20 cellular contexts compared by ENCODE assay signal in genomic region chr3:38190481-38190881, GRCh38. TPM values are rescaled to one million over a fixed set of nuclear protein-coding genes. Genes with fewer than 3 reads are reported as not detected.
A peak's percentile ranks its signal among the peaks of the same experiment; 100 is the strongest.
DNase-seq lines count a peak whose midpoint lies in the region; ATAC-seq, FAIRE-seq and TF ChIP-seq lines count a peak whose summit lies in the region.
"Had no signal": no experiment of that assay in that cellular context is flagged by ENCODE, and none has a peak within 500 bp of the region (broad histone marks: within the 10 kb centered on the region; RNA-seq: fewer than 3 reads in every experiment).

No MANE protein-coding gene starts in this region.

- peaks cover 2% of the 10 kb centered on the region for H4K20me1 ChIP-seq in mammary epithelial cell (ENCODE audit: insufficient read depth, low read length)

- no peak for FAIRE-seq in GM19239 (lab: Jason Lieb, UNC)
- FAIRE-seq: GM12878 had no signal

- no peak overlapping the region for H3K27ac Mint-ChIP-seq in activated T-cell treated with anti-CD3 and anti-CD28 coated beads, Interleukin-2, amount 50 U/mL, for 72 hours
- peak overlapping the region; percentile 23 for H3K27ac Mint-ChIP-seq in osteocyte (ENCODE audit: unreplicated experiment)
- H3K27ac Mint-ChIP-seq: B cell; CD4-positive, alpha-beta T cell had no signal

- H3K36me3 ChIP-seq in RWPE2 (ENCODE audit: low read depth) (peaks cover 98% of the 10 kb centered on the region), mammary epithelial cell (ENCODE audit: insufficient read depth, low read length) (peaks cover 24% of the 10 kb centered on the region), vagina (no peaks in the 10 kb centered on the region)

- ATAC-seq in activated T-cell treated with anti-CD3 and anti-CD28 coated beads, Interleukin-2, amount 50 U/mL, for 72 hours (replicated peaks in 1 of 2), result peak; percentile 84 to 88
- peak; percentile 75 for ATAC-seq in RWPE2 (ENCODE audit: low read depth)
- no peak for ATAC-seq in GM18502 (IDR thresholded peaks at IDR 0.05; ENCODE audit: poor library complexity, unreplicated experiment)
- ATAC-seq: GM12878 had no signal

- H3K9me3 ChIP-seq in RWPE2 (ENCODE audit: severe bottlenecking) (peaks cover 1% of the 10 kb centered on the region), mammary epithelial cell (replicated peaks; ENCODE audit: insufficient read depth, low read length) (peaks cover under 1% of the 10 kb centered on the region), vagina (no peaks in the 10 kb centered on the region)

- H3K4me3 ChIP-seq in RWPE2 (ENCODE audit: severe bottlenecking), result no peak overlapping the region
- H3K4me3 ChIP-seq in mammary epithelial cell (replicated peaks in 1 of 3; ENCODE audit: insufficient read depth in 1 of 3, low read depth in 2 of 3, low read length in 3 of 3), result no peak overlapping the region
- H3K4me3 ChIP-seq in vagina, result no peak overlapping the region
- H3K4me3 ChIP-seq: GM12878 had no signal

- H3K27ac ChIP-seq in RWPE2 (ENCODE audit: poor library complexity, severe bottlenecking), result peak overlapping the region; percentile 44
- peak overlapping the region; percentile 11 for H3K27ac ChIP-seq in mammary epithelial cell (ENCODE audit: insufficient read depth, low read depth, low read length)
- no peak overlapping the region for H3K27ac ChIP-seq in vagina
- H3K27ac ChIP-seq: KMS-11, RWPE1 had no signal

- no peak overlapping the region for H3K9ac ChIP-seq in mammary epithelial cell (ENCODE audit: insufficient read depth, low read length)
- H3K9ac ChIP-seq: KMS-11 had no signal

- H3K27me3 Mint-ChIP-seq in activated T-cell treated with anti-CD3 and anti-CD28 coated beads, Interleukin-2, amount 50 U/mL, for 72 hours (ENCODE audit: low read depth), result no peaks in the 10 kb centered on the region
- H3K27me3 Mint-ChIP-seq in osteocyte (ENCODE audit: unreplicated experiment), result no peaks in the 10 kb centered on the region
- H3K27me3 Mint-ChIP-seq: B cell; CD4-positive, alpha-beta T cell had no signal

- H3K4me2 ChIP-seq in mammary epithelial cell (ENCODE audit: insufficient read depth, low read depth, low read length), result peak overlapping the region; percentile 22
- H3K4me2 ChIP-seq: KMS-11 had no signal

- in situ Hi-C loops in mammary epithelial cell (cut with MboI; ENCODE audit: low sequenced_read_pairs in 2 of 2), result no loop called here

- intact Hi-C loops in mammary epithelial cell (cut with micrococcal nuclease), result loop anchor here (5.0 kb wide), 1 partner anchor 37 kb away; no protein-coding TSS in a partner anchor
- intact Hi-C loops in vagina (cut with DNase I), result no loop called here

- BruUV-seq in mammary epithelial cell (replicated peaks; lab: Mats Ljungman, UMichigan), result no TSS peak

- H3K4me3 Mint-ChIP-seq in activated T-cell treated with anti-CD3 and anti-CD28 coated beads, Interleukin-2, amount 50 U/mL, for 72 hours, result peak overlapping the region in 1 of 2 donors; percentile 38
- no peak overlapping the region for H3K4me3 Mint-ChIP-seq in osteocyte (ENCODE audit: unreplicated experiment)
- H3K4me3 Mint-ChIP-seq: B cell; CD4-positive, alpha-beta T cell had no signal

- peaks cover 73% of the 10 kb centered on the region for H3K79me2 ChIP-seq in mammary epithelial cell (ENCODE audit: insufficient read depth, low read length)

- H3K9me3 Mint-ChIP-seq in activated T-cell treated with anti-CD3 and anti-CD28 coated beads, Interleukin-2, amount 50 U/mL, for 72 hours, result peaks cover 1 to 2% of the 10 kb centered on the region in 2 donors
- H3K9me3 Mint-ChIP-seq in osteocyte (ENCODE audit: unreplicated experiment), result peaks cover 6% of the 10 kb centered on the region
- H3K9me3 Mint-ChIP-seq: CD4-positive, alpha-beta T cell had no signal

- peaks cover 17% of the 10 kb centered on the region for H3K4me1 ChIP-seq in RWPE2 (ENCODE audit: insufficient read depth, poor library complexity, severe bottlenecking)
- peaks cover 28% of the 10 kb centered on the region for H3K4me1 ChIP-seq in mammary epithelial cell (ENCODE audit: insufficient read depth, low read length)
- peaks cover 4% of the 10 kb centered on the region for H3K4me1 ChIP-seq in vagina

- H3K27me3 ChIP-seq in RWPE2 (ENCODE audit: insufficient read depth, poor library complexity, severe bottlenecking), result no peaks in the 10 kb centered on the region
- no peaks in the 10 kb centered on the region for H3K27me3 ChIP-seq in mammary epithelial cell (ENCODE audit: insufficient read depth, low read length)
- no peaks in the 10 kb centered on the region for H3K27me3 ChIP-seq in vagina

- TF ChIP-seq CTCF in RWPE2 (IDR thresholded peaks at IDR 0.05; ENCODE audit: poor library complexity, severe bottlenecking) (no peak), mammary epithelial cell (conservative IDR thresholded peaks at IDR 0.05 in 1 of 2, IDR thresholded peaks at IDR 0.05 in 1 of 2; ENCODE audit: extremely low read depth in 1 of 2, insufficient read depth in 1 of 2, low read depth in 1 of 2, low read length in 2 of 2) (no peak), osteocyte (IDR thresholded peaks at IDR 0.05) (no peak), vagina (IDR thresholded peaks at IDR 0.05) (no peak)

- CTCF ChIA-PET in mammary epithelial cell (lab: Charles Lee; ENCODE audit: low non-redundant PET), result no interaction called here

- dilution Hi-C loops in mammary epithelial cell (cut with HindIII; ENCODE audit: low sequenced_read_pairs), result no loop called here

- H2AFZ ChIP-seq in mammary epithelial cell (ENCODE audit: low read depth, low read length), result no peak overlapping the region

- DNase-seq in activated T-cell treated with anti-CD3 and anti-CD28 coated beads, Interleukin-2, amount 50 U/mL, for 72 hours, result no peak
- DNase-seq in activated T-cell treated with anti-CD3 and anti-CD28 coated beads, Interleukin-2, amount 50 U/mL, for 1 hour, result no peak
- DNase-seq in RWPE2 (ENCODE audit: low spot score) (no peak), mammary epithelial cell (peak; percentile 89), osteocyte (ENCODE audit: extremely low spot score, unreplicated experiment) (no peak), GM19239 (ENCODE audit: insufficient read length, low spot score) (no peak), vagina (ENCODE audit: extremely low spot score in 2 of 2) (no peak)
- DNase-seq: ACHN; Calu3; CD4-positive, alpha-beta T cell; DMS79; HCEC 1CT; NCI-H187 treated with DMSO at 0.1 percent for 48 hours; NCI-H446 had no signal

- no peak for TF ChIP-seq POLR2A in vagina (IDR thresholded peaks at IDR 0.05)

- peaks cover 8 to 26% of the 10 kb centered on the region in 2 donors for H3K36me3 Mint-ChIP-seq in activated T-cell treated with anti-CD3 and anti-CD28 coated beads, Interleukin-2, amount 50 U/mL, for 72 hours (ENCODE audit: insufficient read depth in 2 of 2)
- H3K36me3 Mint-ChIP-seq in osteocyte (ENCODE audit: unreplicated experiment), result peaks cover 37% of the 10 kb centered on the region

- H3K4me1 Mint-ChIP-seq in activated T-cell treated with anti-CD3 and anti-CD28 coated beads, Interleukin-2, amount 50 U/mL, for 72 hours (ENCODE audit: low read depth), result peaks cover 15% of the 10 kb centered on the region
- no peaks in the 10 kb centered on the region for H3K4me1 Mint-ChIP-seq in osteocyte (ENCODE audit: unreplicated experiment)
- H3K4me1 Mint-ChIP-seq: B cell had no signal

RNA-seq across cellular contexts. Expression of gene OXSR1, which starts 25.1 kb away (rescaled TPM):
- 10 to 100 TPM; 46.3 to 51.8 TPM for total RNA-seq in activated T-cell treated with anti-CD3 and anti-CD28 coated beads, Interleukin-2, amount 50 U/mL, for 72 hours
- total RNA-seq in mammary epithelial cell, result 10 to 100 TPM; 48.3 to 70.6 TPM
- polyA plus RNA-seq in mammary epithelial cell, result 36.4 TPM
- 31.9 TPM for polyA minus RNA-seq in mammary epithelial cell
- 55.7 and 57.8 TPM in 2 replicates for total RNA-seq in osteocyte
- 22.8 TPM for total RNA-seq in vagina

RNA-seq across cellular contexts. Expression of gene MYD88, which starts 52.0 kb away (rescaled TPM):
- 10 to 100 TPM; 27.3 to 38.2 TPM for total RNA-seq in activated T-cell treated with anti-CD3 and anti-CD28 coated beads, Interleukin-2, amount 50 U/mL, for 72 hours
- 10 to 100 TPM; 10.2 to 25.6 TPM for total RNA-seq in mammary epithelial cell
- polyA plus RNA-seq in mammary epithelial cell, result 20.4 TPM
- 99.2 TPM for polyA minus RNA-seq in mammary epithelial cell
- total RNA-seq in osteocyte, result 13.3 TPM in 2 replicates
- 45.9 TPM for total RNA-seq in vagina
- total RNA-seq: G401 had no signal

RNA-seq across cellular contexts. Expression of gene ACAA1, which starts 53.6 kb away (rescaled TPM):
- 10 to 100 TPM; 49.7 to 52.9 TPM for total RNA-seq in activated T-cell treated with anti-CD3 and anti-CD28 coated beads, Interleukin-2, amount 50 U/mL, for 72 hours
- total RNA-seq in mammary epithelial cell, result 10 to 100 TPM; 24.8 to 62.4 TPM
- 76.5 TPM for polyA plus RNA-seq in mammary epithelial cell
- polyA minus RNA-seq in mammary epithelial cell, result 36.4 TPM
- 60.3 and 62.0 TPM in 2 replicates for total RNA-seq in osteocyte
- 53.0 TPM for total RNA-seq in vagina
